In the genomic region with DNA sequence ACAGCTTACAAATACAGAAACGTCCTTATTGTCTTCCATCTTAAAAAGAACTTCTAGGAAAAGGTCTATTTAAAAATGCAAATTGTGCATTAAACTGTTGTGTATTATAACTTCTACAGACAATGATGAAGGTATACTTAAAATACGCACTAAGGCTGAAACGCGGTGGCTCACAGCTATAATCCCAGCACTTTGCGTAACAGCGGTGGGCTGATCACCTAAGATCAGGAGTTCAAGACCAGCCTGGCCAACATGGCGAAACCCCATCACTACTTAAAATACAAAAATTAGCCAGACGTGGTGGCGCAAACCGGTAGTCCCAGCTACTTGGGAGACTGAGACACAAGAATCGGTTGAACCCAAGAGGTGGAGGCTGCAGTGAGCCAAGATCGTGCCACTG, we compare ENCODE assay signal across 21 cellular contexts. TPM values are rescaled to one million over a fixed set of nuclear protein-coding genes. Genes with fewer than 3 reads are reported as not detected.
A peak's percentile ranks its signal among the peaks of the same experiment; 100 is the strongest.
DNase-seq lines count a peak whose midpoint lies in the region; ATAC-seq, FAIRE-seq and TF ChIP-seq lines count a peak whose summit lies in the region.
"Had no signal": no experiment of that assay in that cellular context is flagged by ENCODE, and none has a peak within 500 bp of the region (broad histone marks: within the 10 kb centered on the region; RNA-seq: fewer than 3 reads in every experiment).

No MANE protein-coding gene starts in this region.

- H4K20me1 ChIP-seq in Karpas-422 (ENCODE audit: insufficient read depth, low read depth, low read length) (peaks cover 61% of the 10 kb centered on the region), GM12878 (ENCODE audit: control insufficient read depth, insufficient read depth) (peaks cover 5% of the 10 kb centered on the region; the same call in 1 of the 2 replicates)

- H3K27me3 Mint-ChIP-seq in natural killer cell treated with Interleukin-12 subunit alpha and Interleukin-12 subunit beta and Interleukin-15 and Interleukin-18, amount 100 ng/mL, for 72 hours, result no peaks in the 10 kb centered on the region
- H3K27me3 Mint-ChIP-seq: activated naive CD4-positive, alpha-beta T cell treated with anti-CD3 and anti-CD28 coated beads, Interleukin-2, amount 10 ng/mL, durations not matched to agents 7 days and 5 days; stimulated activated memory B cell treated with anti-CD40 and anti-IgM and Interleukin-4, amounts not matched to agents 10 μg/mL and 1 μg/mL and 100 μg/mL, for 72 hours had no signal

- RAD21 ChIA-PET in GM12878 (lab: Charles Lee; ENCODE audit: unreplicated experiment), result interaction anchor here (1.1 to 7.1 kb wide), 6 partner anchors 19 to 113 kb away, joined by 3 to 94 read pairs (median 4); no protein-coding TSS in a partner anchor

- no peak for TF ChIP-seq RAD21 in GM12878 (IDR thresholded peaks at IDR 0.05; ENCODE audit: insufficient read depth, low read depth, low read length)

- intact Hi-C loops in Right ventricle myocardium superior (cut with DNase I) (no loop called here), GM12878 (cut with micrococcal nuclease; ENCODE audit: unreplicated experiment) (no loop called here), lower leg skin (cut with DNase I; ENCODE audit: low total_unique reads) (no loop called here)

- H3K9me3 Mint-ChIP-seq in stimulated activated effector memory CD8-positive, alpha-beta T cell treated with anti-CD3 and anti-CD28 coated beads, Interleukin-12 subunit alpha, Interleukin-12 subunit beta, amount 100 ng/mL, for 72 hours, result no peaks in the 10 kb centered on the region
- no peaks in the 10 kb centered on the region for H3K9me3 Mint-ChIP-seq in natural killer cell treated with Interleukin-12 subunit alpha and Interleukin-12 subunit beta and Interleukin-15 and Interleukin-18, amount 100 ng/mL, for 72 hours
- H3K9me3 Mint-ChIP-seq: activated naive CD4-positive, alpha-beta T cell treated with anti-CD3 and anti-CD28 coated beads, Interleukin-2, amount 10 ng/mL, durations not matched to agents 7 days and 5 days; endodermal cell; stimulated activated memory B cell treated with anti-CD40 and anti-IgM and Interleukin-4, amounts not matched to agents 10 μg/mL and 1 μg/mL and 100 μg/mL, for 72 hours had no signal

- H3K79me2 ChIP-seq in Karpas-422 (ENCODE audit: low read length), result peaks cover 93% of the 10 kb centered on the region
- peaks cover 94% of the 10 kb centered on the region for H3K79me2 ChIP-seq in GM12878 (ENCODE audit: control insufficient read depth, insufficient read depth, low read length)

- TF ChIP-seq POLR2A in GM12878 (IDR thresholded peaks at IDR 0.05; ENCODE audit: low read depth, low read length), result no peak
- TF ChIP-seq POLR2A in lower leg skin (IDR thresholded peaks at IDR 0.05), result no peak

- no peak overlapping the region for H3K27ac Mint-ChIP-seq in stimulated activated effector memory CD8-positive, alpha-beta T cell treated with anti-CD3 and anti-CD28 coated beads, Interleukin-12 subunit alpha, Interleukin-12 subunit beta, amount 100 ng/mL, for 72 hours
- H3K27ac Mint-ChIP-seq in natural killer cell treated with Interleukin-12 subunit alpha and Interleukin-12 subunit beta and Interleukin-15 and Interleukin-18, amount 100 ng/mL, for 72 hours, result no peak overlapping the region
- H3K27ac Mint-ChIP-seq: activated naive CD4-positive, alpha-beta T cell treated with anti-CD3 and anti-CD28 coated beads, Interleukin-2, amount 10 ng/mL, durations not matched to agents 7 days and 5 days; endodermal cell; stimulated activated memory B cell treated with anti-CD40 and anti-IgM and Interleukin-4, amounts not matched to agents 10 μg/mL and 1 μg/mL and 100 μg/mL, for 72 hours had no signal

- no peak for TF ChIP-seq CTCF in cardiac muscle cell (IDR thresholded peaks at IDR 0.05; ENCODE audit: low read depth, low read length)
- TF ChIP-seq CTCF in GM12878 (IDR thresholded peaks at IDR 0.05 in 2 of 3, conservative IDR thresholded peaks at IDR 0.05 in 1 of 3; ENCODE audit: control insufficient read depth in 2 of 3, extremely low read depth in 1 of 3, insufficient read depth in 1 of 3, low read depth in 3 of 3, low read length in 3 of 3), result no peak
- TF ChIP-seq CTCF in lower leg skin (IDR thresholded peaks at IDR 0.05), result no peak

- no peaks in the 10 kb centered on the region for H3K36me3 ChIP-seq in cardiac muscle cell
- peaks cover 21% of the 10 kb centered on the region; the same call in 1 of the 2 replicates for H3K36me3 ChIP-seq in Karpas-422 (ENCODE audit: insufficient read depth, low read length)
- H3K36me3 ChIP-seq in GM12878 (ENCODE audit: control insufficient read depth in 2 of 2, insufficient read depth in 2 of 2, low read length in 1 of 2), result peaks cover 0 to 6% of the 10 kb centered on the region in 2 experiments; a peak in 2 of 4 replicates
- H3K36me3 ChIP-seq: tibial artery had no signal

- no peaks in the 10 kb centered on the region for H3K9me2 ChIP-seq in Karpas-422 (replicated peaks; ENCODE audit: insufficient read depth, low read length)

- no peak overlapping the region for H2AFZ ChIP-seq in Karpas-422 (ENCODE audit: low read length)
- H2AFZ ChIP-seq in GM12878 (ENCODE audit: control insufficient read depth, low read depth, low read length), result no peak overlapping the region

- peaks cover 47% of the 10 kb centered on the region for H3K4me1 Mint-ChIP-seq in stimulated activated effector memory CD8-positive, alpha-beta T cell treated with anti-CD3 and anti-CD28 coated beads, Interleukin-12 subunit alpha, Interleukin-12 subunit beta, amount 100 ng/mL, for 72 hours
- peaks cover 35 to 39% of the 10 kb centered on the region in 2 donors for H3K4me1 Mint-ChIP-seq in natural killer cell treated with Interleukin-12 subunit alpha and Interleukin-12 subunit beta and Interleukin-15 and Interleukin-18, amount 100 ng/mL, for 72 hours (ENCODE audit: low read depth in 2 of 2)

- SMC1A ChIA-PET in GM12878 (lab: Charles Lee; ENCODE audit: uncharacterized antibody, unreplicated experiment), result interaction anchor here (1.0 to 17.7 kb wide), 14 partner anchors 12 to 113 kb away, joined by 3 to 219 read pairs (median 5); no protein-coding TSS in a partner anchor

- H3K9ac ChIP-seq in Karpas-422 (ENCODE audit: low read length) (no peak overlapping the region), GM12878 (ENCODE audit: control insufficient read depth, insufficient read depth, low read length) (no peak overlapping the region)

- peak overlapping the region; percentile 11 for H3K4me3 Mint-ChIP-seq in stimulated activated effector memory CD8-positive, alpha-beta T cell treated with anti-CD3 and anti-CD28 coated beads, Interleukin-12 subunit alpha, Interleukin-12 subunit beta, amount 100 ng/mL, for 72 hours
- H3K4me3 Mint-ChIP-seq in natural killer cell treated with Interleukin-12 subunit alpha and Interleukin-12 subunit beta and Interleukin-15 and Interleukin-18, amount 100 ng/mL, for 72 hours, result no peak overlapping the region
- H3K4me3 Mint-ChIP-seq: activated naive CD4-positive, alpha-beta T cell treated with anti-CD3 and anti-CD28 coated beads, Interleukin-2, amount 10 ng/mL, durations not matched to agents 7 days and 5 days; endodermal cell had no signal

- H3K4me3 ChIP-seq in cardiac muscle cell (no peak overlapping the region), Karpas-422 (ENCODE audit: low read length) (no peak overlapping the region), GM12878 (peak overlapping the region; percentile 56), lower leg skin (ENCODE audit: low read depth, poor library complexity, severe bottlenecking) (no peak overlapping the region)
- H3K4me3 ChIP-seq: tibial artery had no signal

- in situ Hi-C loops in GM12878 (cut with MboI), result loop anchor here (10.0 kb wide), 1 partner anchor 625 kb away; a partner anchor contains a TSS

- CTCF ChIA-PET in GM12878 (lab: Yijun Ruan, JAX), result interaction anchor here (0.6 to 1.3 kb wide), 4 partner anchors 12 to 95 kb away, joined by 3 to 5 read pairs (median 3); no protein-coding TSS in a partner anchor

- H3K27me3 ChIP-seq in cardiac muscle cell (no peaks in the 10 kb centered on the region), Karpas-422 (ENCODE audit: low read length) (no peaks in the 10 kb centered on the region), GM12878 (replicated peaks in 1 of 2; ENCODE audit: control insufficient read depth in 2 of 2, insufficient read depth in 2 of 2, low read length in 1 of 2) (no peaks in the 10 kb centered on the region)
- H3K27me3 ChIP-seq: tibial artery had no signal

- peak overlapping the region; percentile 53 for H3K4me2 ChIP-seq in Karpas-422 (ENCODE audit: low read depth, low read length, poor library complexity, severe bottlenecking)
- peak overlapping the region; percentile 61 for H3K4me2 ChIP-seq in GM12878 (ENCODE audit: control insufficient read depth, insufficient read depth)

- peaks cover 59% of the 10 kb centered on the region for H3K36me3 Mint-ChIP-seq in stimulated activated effector memory CD8-positive, alpha-beta T cell treated with anti-CD3 and anti-CD28 coated beads, Interleukin-12 subunit alpha, Interleukin-12 subunit beta, amount 100 ng/mL, for 72 hours
- H3K36me3 Mint-ChIP-seq in natural killer cell treated with Interleukin-12 subunit alpha and Interleukin-12 subunit beta and Interleukin-15 and Interleukin-18, amount 100 ng/mL, for 72 hours, result peaks cover 6% of the 10 kb centered on the region

- no peak for TF ChIP-seq EP300 in GM12878 (IDR thresholded peaks at IDR 0.05; ENCODE audit: borderline replicate concordance in 1 of 2, control insufficient read depth in 1 of 2, low read depth in 2 of 2, low read length in 2 of 2)

- BruUV-seq in GM12878 (replicated peaks; lab: Mats Ljungman, UMichigan), result no TSS peak

- peaks cover 29% of the 10 kb centered on the region for H3K4me1 ChIP-seq in cardiac muscle cell (ENCODE audit: low read depth)
- H3K4me1 ChIP-seq in Karpas-422 (ENCODE audit: low read length), result peaks cover 84% of the 10 kb centered on the region
- H3K4me1 ChIP-seq in GM12878 (ENCODE audit: control insufficient read depth, insufficient read depth, low read length), result peaks cover 18% of the 10 kb centered on the region

- no peaks in the 10 kb centered on the region for H3K9me3 ChIP-seq in cardiac muscle cell (ENCODE audit: low read depth)
- H3K9me3 ChIP-seq in Karpas-422 (ENCODE audit: low read length), result no peaks in the 10 kb centered on the region
- H3K9me3 ChIP-seq in GM12878 (replicated peaks; ENCODE audit: control insufficient read depth, insufficient read depth, low read length), result peaks cover 3% of the 10 kb centered on the region; the same call in 2 of the 3 replicates
- H3K9me3 ChIP-seq: tibial artery had no signal

- H3K27ac ChIP-seq in cardiac muscle cell (peak overlapping the region; percentile 11), Karpas-422 (ENCODE audit: low read length) (no peak overlapping the region), GM12878 (ENCODE audit: control insufficient read depth, insufficient read depth) (no peak overlapping the region)
- H3K27ac ChIP-seq: tibial artery had no signal

- no peak for FAIRE-seq in GM12878 (lab: Jason Lieb, UNC)
- FAIRE-seq: colon, HTR-8/SVneo had no signal

- no peak for DNase-seq in cardiac muscle cell (ENCODE audit: low read depth in 1 of 2, low spot score in 1 of 2)
- no peak for DNase-seq in Right ventricle myocardium superior
- DNase-seq in Karpas-422, result no peak
- no peak for DNase-seq in GM12878 (ENCODE audit: low read depth, low spot score)
- no peak for DNase-seq in stimulated activated effector memory CD8-positive, alpha-beta T cell treated with anti-CD3 and anti-CD28 coated beads, Interleukin-12 subunit alpha, Interleukin-12 subunit beta, amount 100 ng/mL, for 72 hours (ENCODE audit: low spot score in 2 of 2)
- no peak for DNase-seq in mesenteric fat pad (ENCODE audit: low spot score)
- no peak for DNase-seq in natural killer cell treated with Interleukin-12 subunit alpha and Interleukin-12 subunit beta and Interleukin-15 and Interleukin-18, amount 100 ng/mL, for 72 hours (ENCODE audit: low spot score)
- no peak for DNase-seq in lower leg skin (ENCODE audit: low spot score in 2 of 2)
- DNase-seq: activated CD4-positive, alpha-beta T cell treated with anti-CD3 and anti-CD28 coated beads, Interleukin-2, amount 50 U/mL, for 1 hour; activated naive CD4-positive, alpha-beta T cell treated with anti-CD3 and anti-CD28 coated beads, Interleukin-2, amount 10 ng/mL, durations not matched to agents 7 days and 5 days; DMS79 treated with DMSO at 0.1 percent for 48 hours; endodermal cell; HCEC 1CT; NCI-H2107; NCI-H524; nephron progenitor cell; posterior cingulate gyrus; tibial artery had no signal

- WGBS in GM12878 (ENCODE audit: insufficient coverage, insufficient replicate concordance, low lambda C conversion rate, missing lambda C conversion rate), result 88% methylated on average over 12 of the region's 12 CpGs
- 89% methylated on average over 12 of the region's 12 CpGs for WGBS in lower leg skin, 2 donors

- ATAC-seq in Right ventricle myocardium superior (ENCODE audit: poor library complexity), result no peak
- no peak for ATAC-seq in GM12878
- ATAC-seq in stimulated activated effector memory CD8-positive, alpha-beta T cell treated with anti-CD3 and anti-CD28 coated beads, Interleukin-12 subunit alpha, Interleukin-12 subunit beta, amount 100 ng/mL, for 72 hours, result no peak
- no peak for ATAC-seq in natural killer cell treated with Interleukin-12 subunit alpha and Interleukin-12 subunit beta and Interleukin-15 and Interleukin-18, amount 100 ng/mL, for 72 hours
- ATAC-seq: stimulated activated memory B cell treated with anti-CD40 and anti-IgM and Interleukin-4, amounts not matched to agents 10 μg/mL and 1 μg/mL and 100 μg/mL, for 72 hours had no signal

- POLR2A ChIA-PET in GM12878 (lab: Charles Lee), result interaction anchor here (1.0 to 7.6 kb wide), 5 partner anchors 11 to 69 kb away, joined by 3 to 49 read pairs (median 4); no protein-coding TSS in a partner anchor

RNA-seq across cellular contexts. Expression of a gene that starts 4.9 kb away (rescaled TPM):
- total RNA-seq in cardiac muscle cell (47.6 and 51.3 TPM in 2 replicates), Right ventricle myocardium superior (72.1 TPM), GM12878 (2014; rRNA removed) (49.0 and 59.5 TPM in 2 replicates), GM12878 (2014; rRNA removed; fragmentation: Illumina TruSeq; extraction: Trizol) (89.7 and 89.9 TPM in 2 replicates), GM12878 (2021) (80.4 and 80.9 TPM in 2 replicates), mesenteric fat pad (77.1 TPM), lower leg skin (100 to 1,000 TPM in 1 of 4 donors, 10 to 100 TPM in 3; 66.0 to 105 (median 82.6) TPM)
- polyA plus RNA-seq in cardiac muscle cell (78.8 and 90.9 TPM in 2 replicates), GM12878 (2011; rRNA removed) (57.8 and 92.2 TPM in 2 replicates), GM12878 (2014; fragmentation: Illumina TruSeq; extraction: Trizol) (95.4 and 122 TPM in 2 replicates), GM12878 (2014; fragmentation: Nextera tagmentation; extraction: Ambion mirVana) (10 to 100 TPM; 49.0 to 71.9 TPM), GM12878 (2014; rRNA removed) (40.8 and 46.6 TPM in 2 replicates), GM12878 (2016; fragmentation: Nextera tagmentation; extraction: Ambion mirVana) (10 to 100 TPM; 22.0 to 22.2 TPM)
- total RNA-seq in Karpas-422 (2014; rRNA removed; shearing (Covaris generic); ENCODE audit: low replicate concordance), result 74.5 and 132 TPM in 2 replicates
- total RNA-seq in GM12878 (2013; cell fraction: nucleolus; rRNA removed), result 137 and 145 TPM in 2 replicates
- 52.8 TPM for polyA plus RNA-seq in GM12878 (2011; ENCODE audit: low read depth)
- polyA plus RNA-seq in GM12878 (2011; cell fraction: cytosol; rRNA removed), result 22.4 and 23.9 TPM in 2 replicates
- 25.5 and 34.5 TPM in 2 replicates for polyA plus RNA-seq in GM12878 (2011; cell fraction: nucleus; rRNA removed)
- polyA plus RNA-seq in GM12878 (2012), result 70.0 and 76.0 TPM in 2 replicates
- polyA minus RNA-seq in GM12878 (2011; rRNA and poly(A)+ RNA removed), result 49.5 and 88.4 TPM in 2 replicates
- 26.6 and 29.9 TPM in 2 replicates for polyA minus RNA-seq in GM12878 (2011; cell fraction: cytosol; rRNA and poly(A)+ RNA removed)
- 42.2 and 69.2 TPM in 2 replicates for polyA minus RNA-seq in GM12878 (2011; cell fraction: nucleus; rRNA and poly(A)+ RNA removed)
- total RNA-seq in natural killer cell treated with Interleukin-12 subunit alpha and Interleukin-12 subunit beta and Interleukin-15 and Interleukin-18, amount 100 ng/mL, for 72 hours, result 100 to 1,000 TPM in 1 of 2 donors, 10 to 100 TPM in 1; 86.4 to 103 TPM
